Comparison of ENCODE assay signal across 10 cellular contexts in the genomic region with DNA sequence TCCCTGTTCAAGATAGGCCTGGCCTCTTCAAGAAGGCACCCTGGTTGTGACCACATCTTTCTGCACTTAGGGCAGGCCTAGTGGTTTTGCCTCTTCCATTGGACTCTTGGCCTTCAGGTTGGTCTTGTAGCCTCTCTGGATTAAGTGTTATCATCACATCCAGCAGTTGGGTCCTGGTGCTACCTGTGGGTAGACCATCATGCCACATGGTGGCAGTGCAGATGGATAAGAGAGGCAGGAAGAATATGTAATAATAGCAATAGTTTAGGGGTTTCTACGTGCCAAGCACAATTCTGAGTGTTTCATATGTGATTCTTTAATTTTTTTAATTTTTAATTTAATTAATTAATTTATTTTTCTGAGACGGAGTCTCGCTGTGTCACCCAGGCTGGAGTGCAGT. TPM values are rescaled to one million over a fixed set of nuclear protein-coding genes. Genes with fewer than 3 reads are reported as not detected.
DNase-seq lines count a peak whose midpoint lies in the region; ATAC-seq and TF ChIP-seq lines count a peak whose summit lies in the region.
"Had no signal": no experiment of that assay in that cellular context is flagged by ENCODE, and none has a peak within 500 bp of the region (broad histone marks: within the 10 kb centered on the region; RNA-seq: fewer than 3 reads in every experiment).

No MANE protein-coding gene starts in this region.

- H3K27ac ChIP-seq in right atrium auricular region: no peak overlapping the region
- H3K27ac ChIP-seq in IMR-90 (ENCODE audit: insufficient read depth, low read length): no peak overlapping the region

- H3K4me1 ChIP-seq in right atrium auricular region (no peaks in the 10 kb centered on the region), IMR-90 (ENCODE audit: control insufficient read depth, insufficient read depth, low read length) (no peaks in the 10 kb centered on the region)

- no peak overlapping the region for H3K18ac ChIP-seq in IMR-90 (ENCODE audit: low read depth, low read length)

- H3K9me3 ChIP-seq in right atrium auricular region: no peaks in the 10 kb centered on the region
- H3K9me3 ChIP-seq in IMR-90 (ENCODE audit: control insufficient read depth, insufficient read depth, low read length): no peaks in the 10 kb centered on the region
- H3K9me3 ChIP-seq: mucosa of descending colon had no signal

- H3K27me3 Mint-ChIP-seq in activated CD8-positive, alpha-beta T cell treated with anti-CD3 and anti-CD28 coated beads for 36 hours: peaks cover 10% of the 10 kb centered on the region
- H3K27me3 Mint-ChIP-seq in neural crest cell (ENCODE audit: low read depth): no peaks in the 10 kb centered on the region
- H3K27me3 Mint-ChIP-seq in T-helper 2 cell treated with Interferon-gamma antibody and Interleukin-4, amounts not matched to agents 5 μg/mL and 100 μg/mL, for 36 hours (ENCODE audit: low read depth): peaks cover 27% of the 10 kb centered on the region

- POLR2A ChIA-PET in IMR-90 (lab: Charles Lee; ENCODE audit: unreplicated experiment): no interaction called here
- POLR2A ChIA-PET in activated CD8-positive, alpha-beta T cell treated with anti-CD3 and anti-CD28 coated beads for 36 hours (lab: Charles Lee): no interaction called here

- no peak overlapping the region for H2BK5ac ChIP-seq in IMR-90 (ENCODE audit: low read depth, low read length, poor library complexity, severe bottlenecking)

- CTCF ChIA-PET in IMR-90 (lab: Yijun Ruan, JAX): no interaction called here
- CTCF ChIA-PET in activated CD8-positive, alpha-beta T cell treated with anti-CD3 and anti-CD28 coated beads for 36 hours (lab: Charles Lee): interaction anchor here (1.0 to 1.3 kb wide), 3 partner anchors 49 to 60 kb away, joined by 3 to 5 read pairs (median 3); no protein-coding TSS in a partner anchor

- TF ChIP-seq CTCF in right atrium auricular region (IDR thresholded peaks at IDR 0.05): no peak
- peak; percentile 10; the same call in 1 of the 2 replicates for TF ChIP-seq CTCF in IMR-90 (conservative IDR thresholded peaks at IDR 0.05; ENCODE audit: low read depth, low read length)
- peak; percentile 36 for TF ChIP-seq CTCF in activated CD8-positive, alpha-beta T cell treated with anti-CD3 and anti-CD28 coated beads for 36 hours (IDR thresholded peaks at IDR 0.05)
- TF ChIP-seq CTCF in neural crest cell (conservative IDR thresholded peaks at IDR 0.05): peak; percentile 41

- no TSS peak for BruUV-seq in IMR-90 (replicated peaks; lab: Mats Ljungman, UMichigan)

- H3K36me3 ChIP-seq in right atrium auricular region: no peaks in the 10 kb centered on the region
- H3K36me3 ChIP-seq in IMR-90 (ENCODE audit: control insufficient read depth, insufficient read depth, low read length): no peaks in the 10 kb centered on the region

- TF ChIP-seq POLR2A in IMR-90 (IDR thresholded peaks at IDR 0.05; ENCODE audit: low read depth, low read length): no peak

- no peaks in the 10 kb centered on the region for H3K36me3 Mint-ChIP-seq in activated CD8-positive, alpha-beta T cell treated with anti-CD3 and anti-CD28 coated beads for 36 hours (ENCODE audit: low read depth)
- peaks cover 8% of the 10 kb centered on the region for H3K36me3 Mint-ChIP-seq in neural crest cell (ENCODE audit: low read depth)
- peaks cover 7% of the 10 kb centered on the region for H3K36me3 Mint-ChIP-seq in T-helper 2 cell treated with Interferon-gamma antibody and Interleukin-4, amounts not matched to agents 5 μg/mL and 100 μg/mL, for 36 hours (ENCODE audit: low read depth)

- H3K27ac Mint-ChIP-seq in activated CD8-positive, alpha-beta T cell treated with anti-CD3 and anti-CD28 coated beads for 36 hours: no peak overlapping the region
- no peak overlapping the region for H3K27ac Mint-ChIP-seq in neural crest cell (ENCODE audit: unreplicated experiment)
- H3K27ac Mint-ChIP-seq in T-helper 2 cell treated with Interferon-gamma antibody and Interleukin-4, amounts not matched to agents 5 μg/mL and 100 μg/mL, for 36 hours: no peak overlapping the region

- no peak overlapping the region for H3K4me2 ChIP-seq in IMR-90 (ENCODE audit: low read depth, low read length)

- H3K27me3 ChIP-seq in right atrium auricular region (no peaks in the 10 kb centered on the region), IMR-90 (ENCODE audit: control insufficient read depth, insufficient read depth, low read length) (no peaks in the 10 kb centered on the region)

- H3K4ac ChIP-seq in IMR-90 (ENCODE audit: low read depth, low read length): no peak overlapping the region

- no peak overlapping the region for H2AK5ac ChIP-seq in IMR-90 (ENCODE audit: low read depth, low read length)

- dilution Hi-C loops in IMR-90 (cut with HindIII; ENCODE audit: low sequenced_read_pairs, unreplicated experiment): no loop called here

- H3K4me3 ChIP-seq in right atrium auricular region (no peak overlapping the region), IMR-90 (ENCODE audit: insufficient read depth, low read depth, low read length) (no peak overlapping the region)
- H3K4me3 ChIP-seq: mucosa of descending colon had no signal

- H3K56ac ChIP-seq in IMR-90 (ENCODE audit: extremely low read depth, insufficient read depth, low read length): no peak overlapping the region

- WGBS in IMR-90 (ENCODE audit: extremely low coverage in 2 of 2, insufficient read length in 1 of 2), 2 experiments: no CpG with 5 or more reads among the region's 3 CpGs

- H4K8ac ChIP-seq in IMR-90 (ENCODE audit: low read depth in 2 of 2, low read length in 2 of 2): no peak overlapping the region

- H3K9me3 Mint-ChIP-seq in activated CD8-positive, alpha-beta T cell treated with anti-CD3 and anti-CD28 coated beads for 36 hours: peaks cover 3% of the 10 kb centered on the region
- peaks cover 6% of the 10 kb centered on the region for H3K9me3 Mint-ChIP-seq in neural crest cell
- peaks cover 12% of the 10 kb centered on the region for H3K9me3 Mint-ChIP-seq in T-helper 2 cell treated with Interferon-gamma antibody and Interleukin-4, amounts not matched to agents 5 μg/mL and 100 μg/mL, for 36 hours

- H2AFZ ChIP-seq in IMR-90 (replicated peaks; ENCODE audit: low read length, poor library complexity): peak overlapping the region; percentile 41

- no peak overlapping the region for H3K14ac ChIP-seq in IMR-90 (replicated peaks; ENCODE audit: low read depth, low read length)

- intact Hi-C loops in Right ventricle myocardium superior (cut with DNase I) (no loop called here), IMR-90 (cut with micrococcal nuclease) (no loop called here)
- intact Hi-C loops in activated CD8-positive, alpha-beta T cell treated with anti-CD3 and anti-CD28 coated beads for 36 hours (cut with micrococcal nuclease): no loop called here

- ATAC-seq in Right ventricle myocardium superior (ENCODE audit: poor library complexity) (peak; percentile 48), IMR-90 (ENCODE audit: low read depth) (no peak)
- ATAC-seq in activated CD8-positive, alpha-beta T cell treated with anti-CD3 and anti-CD28 coated beads for 36 hours: peak; percentile 55
- no peak for ATAC-seq in activated CD4-positive, CD25-positive, alpha-beta regulatory T cell treated with anti-CD3 and anti-CD28 coated beads, Interleukin-2, amount 50 U/mL, for 24 hours
- ATAC-seq: mucosa of descending colon had no signal

- no peak overlapping the region for H3K4me3 Mint-ChIP-seq in activated CD8-positive, alpha-beta T cell treated with anti-CD3 and anti-CD28 coated beads for 36 hours
- H3K4me3 Mint-ChIP-seq in neural crest cell: no peak overlapping the region
- H3K4me3 Mint-ChIP-seq in T-helper 2 cell treated with Interferon-gamma antibody and Interleukin-4, amounts not matched to agents 5 μg/mL and 100 μg/mL, for 36 hours: no peak overlapping the region

- no peak overlapping the region for H2BK20ac ChIP-seq in IMR-90 (ENCODE audit: low read depth, low read length)

- H2BK15ac ChIP-seq in IMR-90 (ENCODE audit: low read depth, low read length): no peak overlapping the region

- H4K91ac ChIP-seq in IMR-90 (ENCODE audit: insufficient read depth, low read depth, low read length): no peak overlapping the region

- no peaks in the 10 kb centered on the region for H3K9me1 ChIP-seq in IMR-90 (ENCODE audit: insufficient read depth, low read length)

- no peaks in the 10 kb centered on the region for H4K20me1 ChIP-seq in IMR-90 (ENCODE audit: insufficient read depth, low read length)

- H2AK9ac ChIP-seq in IMR-90 (replicated peaks; ENCODE audit: low read depth, low read length, poor library complexity): no peak overlapping the region

- H4K5ac ChIP-seq in IMR-90 (ENCODE audit: low read depth, low read length): no peak overlapping the region

- DNase-seq in Right ventricle myocardium superior: no peak
- DNase-seq in right atrium auricular region (ENCODE audit: low spot score): no peak
- DNase-seq in IMR-90: no peak
- DNase-seq in activated CD8-positive, alpha-beta T cell treated with anti-CD3 and anti-CD28 coated beads for 36 hours: peak; percentile 40
- no peak for DNase-seq in neural crest cell (ENCODE audit: low read depth, low spot score)
- DNase-seq in T-helper 2 cell treated with Interferon-gamma antibody and Interleukin-4, amounts not matched to agents 5 μg/mL and 100 μg/mL, for 36 hours (ENCODE audit: low spot score): no peak
- no peak for DNase-seq in C1 segment of cervical spinal cord (lab: John Stamatoyannopoulos, UW)

- in situ Hi-C loops in IMR-90 (cut with MboI; ENCODE audit: low sequenced_read_pairs): no loop called here

- no peak for TF ChIP-seq RAD21 in IMR-90 (IDR thresholded peaks at IDR 0.05; ENCODE audit: low read length)

- no peaks in the 10 kb centered on the region for H3K79me1 ChIP-seq in IMR-90 (ENCODE audit: low read depth in 1 of 2, low read length in 2 of 2)

- H2BK120ac ChIP-seq in IMR-90 (ENCODE audit: low read depth, low read length): no peak overlapping the region

- no peak overlapping the region for H3K23ac ChIP-seq in IMR-90 (ENCODE audit: low read depth, low read length)

- no peak overlapping the region for H3K9ac ChIP-seq in IMR-90 (ENCODE audit: low read depth, low read length)

- peaks cover 2% of the 10 kb centered on the region for H3K4me1 Mint-ChIP-seq in activated CD8-positive, alpha-beta T cell treated with anti-CD3 and anti-CD28 coated beads for 36 hours (ENCODE audit: low read depth)
- peaks cover 4% of the 10 kb centered on the region for H3K4me1 Mint-ChIP-seq in neural crest cell
- no peaks in the 10 kb centered on the region for H3K4me1 Mint-ChIP-seq in T-helper 2 cell treated with Interferon-gamma antibody and Interleukin-4, amounts not matched to agents 5 μg/mL and 100 μg/mL, for 36 hours (ENCODE audit: low read depth)

RNA-seq across cellular contexts. Expression of a gene that starts 28.5 kb away (rescaled TPM):
- total RNA-seq in Right ventricle myocardium superior (28.5 TPM), right atrium auricular region (10 to 100 TPM; 21.4 to 25.3 TPM), IMR-90 (2012; rRNA removed) (27.1 and 69.2 TPM in 2 replicates), neural crest cell (94.7 and 95.9 TPM in 2 replicates)
- 61.4 and 65.6 TPM in 2 replicates for polyA plus RNA-seq in IMR-90 (2012; rRNA removed)
- polyA plus RNA-seq in IMR-90 (2012; cell fraction: cytosol; rRNA removed): 5.4 and 8.9 TPM in 2 replicates
- 1.3 and 16.6 TPM in 2 replicates for polyA plus RNA-seq in IMR-90 (2012; cell fraction: nucleus; rRNA removed; ENCODE audit: low replicate concordance)
- 100 to 1,000 TPM; 105 to 108 TPM for total RNA-seq in activated CD8-positive, alpha-beta T cell treated with anti-CD3 and anti-CD28 coated beads for 36 hours

RNA-seq across cellular contexts. Expression of a gene that starts 46.9 kb away (rescaled TPM):
- not detected for total RNA-seq in Right ventricle myocardium superior
- not detected for total RNA-seq in right atrium auricular region
- not detected in 2 replicates for total RNA-seq in IMR-90 (2012; rRNA removed)
- polyA plus RNA-seq in IMR-90 (2012; rRNA removed): not detected in 2 replicates
- polyA plus RNA-seq in IMR-90 (2012; cell fraction: cytosol; rRNA removed): not detected in 2 replicates
- polyA plus RNA-seq in IMR-90 (2012; cell fraction: nucleus; rRNA removed; ENCODE audit: low replicate concordance): not detected in 2 replicates
- total RNA-seq in activated CD8-positive, alpha-beta T cell treated with anti-CD3 and anti-CD28 coated beads for 36 hours: not detected
- total RNA-seq in neural crest cell: not detected in 2 replicates
- total RNA-seq: mucosa of descending colon had no signal
- polyA plus RNA-seq: urinary bladder had no signal

Comparison
In these comparisons a context has a peak if more than half of its experiments do, and no peak if none do; other contexts are left out.
1. ATAC-seq: peak in Right ventricle myocardium superior (single experiment) and activated CD8-positive, alpha-beta T cell treated with anti-CD3 and anti-CD28 coated beads for 36 hours (single experiment); none in IMR-90 (single experiment) and activated CD4-positive, CD25-positive, alpha-beta regulatory T cell treated with anti-CD3 and anti-CD28 coated beads, Interleukin-2, amount 50 U/mL, for 24 hours (0 of 2).
2. CTCF ChIP-seq: peak in IMR-90 (single experiment), activated CD8-positive, alpha-beta T cell treated with anti-CD3 and anti-CD28 coated beads for 36 hours (single experiment) and neural crest cell (single experiment); none in right atrium auricular region (0 of 2).